In genomic region chr6:109050012-109050411, GRCh38 we compare ENCODE assay signal across 18 cellular contexts. TPM values are rescaled to one million over a fixed set of nuclear protein-coding genes. Genes with fewer than 3 reads are reported as not detected.
DNase-seq lines count a peak whose midpoint lies in the region; TF ChIP-seq lines count a peak whose summit lies in the region.
"Had no signal": no experiment of that assay in that cellular context is flagged by ENCODE, and none has a peak within 500 bp of the region (broad histone marks: within the 10 kb centered on the region; RNA-seq: fewer than 3 reads in every experiment).

No MANE protein-coding gene starts in this region.

- TF ChIP-seq POLR2A in NB4 (IDR thresholded peaks at IDR 0.05; ENCODE audit: extremely low read depth, insufficient read length) = no peak

- no peaks in the 10 kb centered on the region for H3K9me3 ChIP-seq in HEK293 (ENCODE audit: control insufficient read depth, insufficient read depth, low read depth, low read length)
- H3K9me3 ChIP-seq: left ventricle myocardium inferior, stomach, upper lobe of left lung had no signal

- no peaks in the 10 kb centered on the region for H3K36me3 ChIP-seq in HEK293 (ENCODE audit: control insufficient read depth in 2 of 2, insufficient read depth in 1 of 2, low read length in 2 of 2)
- H3K36me3 ChIP-seq: left ventricle myocardium inferior, stomach, upper lobe of left lung had no signal

- DNase-seq in NB4 (ENCODE audit: low read depth) = peak; percentile 29
- peak; percentile 83 for DNase-seq in epithelial cell of esophagus (ENCODE audit: low read depth)
- peak; percentile 91 for DNase-seq in pons (ENCODE audit: low spot score)
- no peak for DNase-seq in GM19238 (ENCODE audit: insufficient read length, low spot score)
- no peak for DNase-seq in NK-92 treated with Interleukin-12 subunit alpha and Interleukin-12 subunit beta, amount 100 ng/mL, for 24 hours (lab: John Stamatoyannopoulos, UW)
- no peak for DNase-seq in occipital lobe (lab: John Stamatoyannopoulos, UW)
- DNase-seq: activated CD8-positive, alpha-beta memory T cell treated with anti-CD3 and anti-CD28 coated beads for 24 hours; activated naive CD4-positive, alpha-beta T cell treated with Interleukin-2 at 50 U/mL for 16 hours; activated T-cell treated with anti-CD3 and anti-CD28 coated beads, Interleukin-2, amount 50 U/mL, for 4 hours; central memory CD4-positive, alpha-beta T cell; EL; H9; left ventricle myocardium inferior; RPMI8226; stomach; T1000; upper lobe of left lung had no signal

- TF ChIP-seq CTCF in HEK293 (tag by site-specific recombination; IDR thresholded peaks at IDR 0.05) (no peak), NB4 (IDR thresholded peaks at IDR 0.05; ENCODE audit: low read depth, low read length) (no peak), epithelial cell of esophagus (IDR thresholded peaks at IDR 0.05; ENCODE audit: insufficient read depth, low read depth, low read length, missing control alignments) (no peak)

- H3K4me1 ChIP-seq in HEK293 (ENCODE audit: control insufficient read depth, insufficient read depth, low read length) = peaks cover 30% of the 10 kb centered on the region

- CTCF ChIA-PET in HEK293 (lab: Yijun Ruan, JAX) = interaction anchor here (0.7 to 2.6 kb wide), 4 partner anchors 17 to 390 kb away, joined by 4 to 15 read pairs (median 6); no protein-coding TSS in a partner anchor

- H3K4me3 ChIP-seq in HEK293 (ENCODE audit: low read depth, low read length) = no peak overlapping the region
- no peak overlapping the region for H3K4me3 ChIP-seq in NB4 (ENCODE audit: low read depth, low read length)
- H3K4me3 ChIP-seq in epithelial cell of esophagus (ENCODE audit: low read length) = no peak overlapping the region
- H3K4me3 ChIP-seq: left ventricle myocardium inferior, stomach, upper lobe of left lung had no signal

- H3K27ac ChIP-seq in HEK293 (ENCODE audit: extremely low read depth, low read depth, low read length) = no peak overlapping the region
- H3K27ac ChIP-seq: left ventricle myocardium inferior, stomach, upper lobe of left lung had no signal

- POLR2A ChIA-PET in HEK293 (lab: Yijun Ruan, JAX) = interaction anchor here (0.7 to 1.2 kb wide), 2 partner anchors 38 to 44 kb away, joined by 3 to 4 read pairs; no protein-coding TSS in a partner anchor

TF ChIP-seq in HEK293, 187 proteins besides CTCF, POLR2A, EP300 and RAD21 (continues in another document):
- TF ChIP-seq, protein P1, sequence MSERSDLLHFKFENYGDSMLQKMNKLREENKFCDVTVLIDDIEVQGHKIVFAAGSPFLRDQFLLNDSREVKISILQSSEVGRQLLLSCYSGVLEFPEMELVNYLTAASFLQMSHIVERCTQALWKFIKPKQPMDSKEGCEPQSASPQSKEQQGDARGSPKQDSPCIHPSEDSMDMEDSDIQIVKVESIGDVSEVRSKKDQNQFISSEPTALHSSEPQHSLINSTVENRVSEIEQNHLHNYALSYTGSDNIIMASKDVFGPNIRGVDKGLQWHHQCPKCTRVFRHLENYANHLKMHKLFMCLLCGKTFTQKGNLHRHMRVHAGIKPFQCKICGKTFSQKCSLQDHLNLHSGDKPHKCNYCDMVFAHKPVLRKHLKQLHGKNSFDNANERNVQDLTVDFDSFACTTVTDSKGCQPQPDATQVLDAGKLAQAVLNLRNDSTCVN (tag by site-specific recombination; optimal IDR thresholded peaks at IDR 0.05) = no peak
- TF ChIP-seq ZNF664 (tag by site-specific recombination; IDR thresholded peaks at IDR 0.05) (no peak), TCF7L2 (IDR thresholded peaks at IDR 0.05; ENCODE audit: borderline replicate concordance, low read depth, low read length) (no peak), FEZF1 (tag by site-specific recombination; IDR thresholded peaks at IDR 0.05) (no peak), ZNF248 (tag by site-specific recombination; IDR thresholded peaks at IDR 0.05) (no peak), SCRT1 (tag by site-specific recombination; IDR thresholded peaks at IDR 0.05; ENCODE audit: borderline replicate concordance) (peak; percentile 65; the same call in 1 of the 2 replicates), KLF9 (tag by site-specific recombination; IDR thresholded peaks at IDR 0.05; ENCODE audit: low read depth) (no peak), KLF1 (tag by site-specific recombination; IDR thresholded peaks at IDR 0.05) (no peak), ZNF157 (tag by site-specific recombination; IDR thresholded peaks at IDR 0.05) (no peak), SP7 (tag by site-specific recombination; IDR thresholded peaks at IDR 0.05) (no peak), ZNF549 (tag by site-specific recombination; IDR thresholded peaks at IDR 0.05) (no peak), PRDM6 (tag by site-specific recombination; IDR thresholded peaks at IDR 0.05) (peak; percentile 71), ZNF658 (tag by site-specific recombination; IDR thresholded peaks at IDR 0.05) (no peak), OVOL3 (tag by site-specific recombination; IDR thresholded peaks at IDR 0.05) (no peak), KLF7 (tag by site-specific recombination; IDR thresholded peaks at IDR 0.05; ENCODE audit: borderline replicate concordance) (no peak), ZSCAN30 (tag by site-specific recombination; IDR thresholded peaks at IDR 0.05) (0 out of 2 replicates have a peak, but pooled peaks have one; percentile 21), ZNF426 (tag by site-specific recombination; IDR thresholded peaks at IDR 0.05) (no peak), ZNF211 (tag by site-specific recombination; IDR thresholded peaks at IDR 0.05; ENCODE audit: low read depth) (no peak), ZNF76 (tag by site-specific recombination; IDR thresholded peaks at IDR 0.05; ENCODE audit: borderline replicate concordance, low read depth) (no peak)
- TF ChIP-seq, protein P2, sequence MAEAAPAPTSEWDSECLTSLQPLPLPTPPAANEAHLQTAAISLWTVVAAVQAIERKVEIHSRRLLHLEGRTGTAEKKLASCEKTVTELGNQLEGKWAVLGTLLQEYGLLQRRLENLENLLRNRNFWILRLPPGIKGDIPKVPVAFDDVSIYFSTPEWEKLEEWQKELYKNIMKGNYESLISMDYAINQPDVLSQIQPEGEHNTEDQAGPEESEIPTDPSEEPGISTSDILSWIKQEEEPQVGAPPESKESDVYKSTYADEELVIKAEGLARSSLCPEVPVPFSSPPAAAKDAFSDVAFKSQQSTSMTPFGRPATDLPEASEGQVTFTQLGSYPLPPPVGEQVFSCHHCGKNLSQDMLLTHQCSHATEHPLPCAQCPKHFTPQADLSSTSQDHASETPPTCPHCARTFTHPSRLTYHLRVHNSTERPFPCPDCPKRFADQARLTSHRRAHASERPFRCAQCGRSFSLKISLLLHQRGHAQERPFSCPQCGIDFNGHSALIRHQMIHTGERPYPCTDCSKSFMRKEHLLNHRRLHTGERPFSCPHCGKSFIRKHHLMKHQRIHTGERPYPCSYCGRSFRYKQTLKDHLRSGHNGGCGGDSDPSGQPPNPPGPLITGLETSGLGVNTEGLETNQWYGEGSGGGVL (tag by site-specific recombination; IDR thresholded peaks at IDR 0.05) = no peak
- TF ChIP-seq, protein P3, sequence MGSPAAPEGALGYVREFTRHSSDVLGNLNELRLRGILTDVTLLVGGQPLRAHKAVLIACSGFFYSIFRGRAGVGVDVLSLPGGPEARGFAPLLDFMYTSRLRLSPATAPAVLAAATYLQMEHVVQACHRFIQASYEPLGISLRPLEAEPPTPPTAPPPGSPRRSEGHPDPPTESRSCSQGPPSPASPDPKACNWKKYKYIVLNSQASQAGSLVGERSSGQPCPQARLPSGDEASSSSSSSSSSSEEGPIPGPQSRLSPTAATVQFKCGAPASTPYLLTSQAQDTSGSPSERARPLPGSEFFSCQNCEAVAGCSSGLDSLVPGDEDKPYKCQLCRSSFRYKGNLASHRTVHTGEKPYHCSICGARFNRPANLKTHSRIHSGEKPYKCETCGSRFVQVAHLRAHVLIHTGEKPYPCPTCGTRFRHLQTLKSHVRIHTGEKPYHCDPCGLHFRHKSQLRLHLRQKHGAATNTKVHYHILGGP (tag by site-specific recombination; IDR thresholded peaks at IDR 0.05) = no peak
- TF ChIP-seq, protein P4, sequence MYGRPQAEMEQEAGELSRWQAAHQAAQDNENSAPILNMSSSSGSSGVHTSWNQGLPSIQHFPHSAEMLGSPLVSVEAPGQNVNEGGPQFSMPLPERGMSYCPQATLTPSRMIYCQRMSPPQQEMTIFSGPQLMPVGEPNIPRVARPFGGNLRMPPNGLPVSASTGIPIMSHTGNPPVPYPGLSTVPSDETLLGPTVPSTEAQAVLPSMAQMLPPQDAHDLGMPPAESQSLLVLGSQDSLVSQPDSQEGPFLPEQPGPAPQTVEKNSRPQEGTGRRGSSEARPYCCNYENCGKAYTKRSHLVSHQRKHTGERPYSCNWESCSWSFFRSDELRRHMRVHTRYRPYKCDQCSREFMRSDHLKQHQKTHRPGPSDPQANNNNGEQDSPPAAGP (tag by site-specific recombination; IDR thresholded peaks at IDR 0.05) = no peak

RNA-seq across cellular contexts. Expression of gene SESN1, which starts 44.6 kb away (rescaled TPM):
- total RNA-seq in occipital lobe = 38.8 TPM

RNA-seq across cellular contexts. Expression of gene CEP57L1, which starts 45.3 kb away (rescaled TPM):
- total RNA-seq in occipital lobe = 92.6 TPM

Comparison
In these comparisons a context has a peak if more than half of its experiments do, and no peak if none do; other contexts are left out.
1. DNase-seq: peak in NB4 (single experiment), epithelial cell of esophagus (single experiment) and pons (single experiment); none in GM19238 (single experiment), NK-92 treated with Interleukin-12 subunit alpha and Interleukin-12 subunit beta, amount 100 ng/mL, for 24 hours (single experiment) and occipital lobe (single experiment).